Comparison of ENCODE assay signal across 1 cellular context in the genomic region with DNA sequence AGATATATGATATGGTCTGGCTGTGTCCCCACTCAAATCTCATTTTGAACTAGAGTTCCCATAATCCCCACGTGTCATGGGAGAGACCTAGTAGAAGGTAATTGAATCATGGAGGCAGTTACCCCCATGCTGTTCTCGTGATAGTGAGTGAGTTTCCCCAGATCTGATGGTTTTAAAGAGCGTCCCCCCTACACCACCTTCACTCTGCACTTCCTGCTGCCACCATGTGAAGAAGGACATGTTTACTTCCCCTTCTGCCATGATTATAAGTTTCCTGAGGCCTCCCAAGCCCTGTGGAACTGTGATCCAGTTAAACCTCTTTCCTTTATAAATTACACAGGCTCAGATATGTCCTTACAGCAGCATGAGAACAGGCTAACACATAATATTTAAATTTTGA.
TF ChIP-seq lines count a peak whose summit lies in the region.

No MANE protein-coding gene starts in this region.

TF ChIP-seq in K562, 482 proteins besides CTCF, POLR2A, EP300 and RAD21 (continued from another document and continues in another):
- peak; percentile 16; the same call in 1 of the 2 replicates for TF ChIP-seq EHMT2 (IDR thresholded peaks at IDR 0.05)
- TF ChIP-seq KLF6 (CRISPR knock-in tag; IDR thresholded peaks at IDR 0.05; ENCODE audit: borderline replicate concordance): no peak
- TF ChIP-seq SPI1 (IDR thresholded peaks at IDR 0.05; ENCODE audit: borderline replicate concordance, low read depth, low read length): peak; percentile 44; the same call in 1 of the 2 replicates
- TF ChIP-seq HDGF (IDR thresholded peaks at IDR 0.05): no peak
- TF ChIP-seq HIVEP1 (CRISPR knock-in tag; IDR thresholded peaks at IDR 0.05): no peak
- TF ChIP-seq ZNF586 (CRISPR knock-in tag; conservative IDR thresholded peaks at IDR 0.05): no peak
- no peak for TF ChIP-seq ZNF282 (CRISPR knock-in tag; IDR thresholded peaks at IDR 0.05)
- TF ChIP-seq GATAD2B (IDR thresholded peaks at IDR 0.05; ENCODE audit: borderline replicate concordance): no peak
- no peak for TF ChIP-seq ZKSCAN3 (CRISPR knock-in tag; IDR thresholded peaks at IDR 0.05)
- TF ChIP-seq, protein P1, sequence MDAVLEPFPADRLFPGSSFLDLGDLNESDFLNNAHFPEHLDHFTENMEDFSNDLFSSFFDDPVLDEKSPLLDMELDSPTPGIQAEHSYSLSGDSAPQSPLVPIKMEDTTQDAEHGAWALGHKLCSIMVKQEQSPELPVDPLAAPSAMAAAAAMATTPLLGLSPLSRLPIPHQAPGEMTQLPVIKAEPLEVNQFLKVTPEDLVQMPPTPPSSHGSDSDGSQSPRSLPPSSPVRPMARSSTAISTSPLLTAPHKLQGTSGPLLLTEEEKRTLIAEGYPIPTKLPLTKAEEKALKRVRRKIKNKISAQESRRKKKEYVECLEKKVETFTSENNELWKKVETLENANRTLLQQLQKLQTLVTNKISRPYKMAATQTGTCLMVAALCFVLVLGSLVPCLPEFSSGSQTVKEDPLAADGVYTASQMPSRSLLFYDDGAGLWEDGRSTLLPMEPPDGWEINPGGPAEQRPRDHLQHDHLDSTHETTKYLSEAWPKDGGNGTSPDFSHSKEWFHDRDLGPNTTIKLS (IDR thresholded peaks at IDR 0.05; ENCODE audit: borderline replicate concordance, low read depth): no peak
- no peak for TF ChIP-seq CBX5 (IDR thresholded peaks at IDR 0.05; ENCODE audit: borderline replicate concordance, low read depth)
- no peak for TF ChIP-seq ZNF174 (CRISPR knock-in tag; IDR thresholded peaks at IDR 0.05)
- TF ChIP-seq NEUROD1 (IDR thresholded peaks at IDR 0.05; ENCODE audit: borderline replicate concordance, low read depth, low read length, partially characterized antibody): no peak
- no peak for TF ChIP-seq CBX3 (IDR thresholded peaks at IDR 0.05; ENCODE audit: borderline replicate concordance in 1 of 2, low read length in 2 of 2)
- TF ChIP-seq ZNF445 (CRISPR knock-in tag; IDR thresholded peaks at IDR 0.05; ENCODE audit: low read depth): no peak
- TF ChIP-seq, protein P2, sequence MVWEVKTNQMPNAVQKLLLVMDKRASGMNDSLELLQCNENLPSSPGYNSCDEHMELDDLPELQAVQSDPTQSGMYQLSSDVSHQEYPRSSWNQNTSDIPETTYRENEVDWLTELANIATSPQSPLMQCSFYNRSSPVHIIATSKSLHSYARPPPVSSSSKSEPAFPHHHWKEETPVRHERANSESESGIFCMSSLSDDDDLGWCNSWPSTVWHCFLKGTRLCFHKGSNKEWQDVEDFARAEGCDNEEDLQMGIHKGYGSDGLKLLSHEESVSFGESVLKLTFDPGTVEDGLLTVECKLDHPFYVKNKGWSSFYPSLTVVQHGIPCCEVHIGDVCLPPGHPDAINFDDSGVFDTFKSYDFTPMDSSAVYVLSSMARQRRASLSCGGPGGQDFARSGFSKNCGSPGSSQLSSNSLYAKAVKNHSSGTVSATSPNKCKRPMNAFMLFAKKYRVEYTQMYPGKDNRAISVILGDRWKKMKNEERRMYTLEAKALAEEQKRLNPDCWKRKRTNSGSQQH (CRISPR knock-in tag; IDR thresholded peaks at IDR 0.05): no peak
- TF ChIP-seq, protein P3, sequence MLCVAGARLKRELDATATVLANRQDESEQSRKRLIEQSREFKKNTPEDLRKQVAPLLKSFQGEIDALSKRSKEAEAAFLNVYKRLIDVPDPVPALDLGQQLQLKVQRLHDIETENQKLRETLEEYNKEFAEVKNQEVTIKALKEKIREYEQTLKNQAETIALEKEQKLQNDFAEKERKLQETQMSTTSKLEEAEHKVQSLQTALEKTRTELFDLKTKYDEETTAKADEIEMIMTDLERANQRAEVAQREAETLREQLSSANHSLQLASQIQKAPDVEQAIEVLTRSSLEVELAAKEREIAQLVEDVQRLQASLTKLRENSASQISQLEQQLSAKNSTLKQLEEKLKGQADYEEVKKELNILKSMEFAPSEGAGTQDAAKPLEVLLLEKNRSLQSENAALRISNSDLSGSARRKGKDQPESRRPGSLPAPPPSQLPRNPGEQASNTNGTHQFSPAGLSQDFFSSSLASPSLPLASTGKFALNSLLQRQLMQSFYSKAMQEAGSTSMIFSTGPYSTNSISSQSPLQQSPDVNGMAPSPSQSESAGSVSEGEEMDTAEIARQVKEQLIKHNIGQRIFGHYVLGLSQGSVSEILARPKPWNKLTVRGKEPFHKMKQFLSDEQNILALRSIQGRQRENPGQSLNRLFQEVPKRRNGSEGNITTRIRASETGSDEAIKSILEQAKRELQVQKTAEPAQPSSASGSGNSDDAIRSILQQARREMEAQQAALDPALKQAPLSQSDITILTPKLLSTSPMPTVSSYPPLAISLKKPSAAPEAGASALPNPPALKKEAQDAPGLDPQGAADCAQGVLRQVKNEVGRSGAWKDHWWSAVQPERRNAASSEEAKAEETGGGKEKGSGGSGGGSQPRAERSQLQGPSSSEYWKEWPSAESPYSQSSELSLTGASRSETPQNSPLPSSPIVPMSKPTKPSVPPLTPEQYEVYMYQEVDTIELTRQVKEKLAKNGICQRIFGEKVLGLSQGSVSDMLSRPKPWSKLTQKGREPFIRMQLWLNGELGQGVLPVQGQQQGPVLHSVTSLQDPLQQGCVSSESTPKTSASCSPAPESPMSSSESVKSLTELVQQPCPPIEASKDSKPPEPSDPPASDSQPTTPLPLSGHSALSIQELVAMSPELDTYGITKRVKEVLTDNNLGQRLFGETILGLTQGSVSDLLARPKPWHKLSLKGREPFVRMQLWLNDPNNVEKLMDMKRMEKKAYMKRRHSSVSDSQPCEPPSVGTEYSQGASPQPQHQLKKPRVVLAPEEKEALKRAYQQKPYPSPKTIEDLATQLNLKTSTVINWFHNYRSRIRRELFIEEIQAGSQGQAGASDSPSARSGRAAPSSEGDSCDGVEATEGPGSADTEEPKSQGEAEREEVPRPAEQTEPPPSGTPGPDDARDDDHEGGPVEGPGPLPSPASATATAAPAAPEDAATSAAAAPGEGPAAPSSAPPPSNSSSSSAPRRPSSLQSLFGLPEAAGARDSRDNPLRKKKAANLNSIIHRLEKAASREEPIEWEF (CRISPR knock-in tag; IDR thresholded peaks at IDR 0.05): no peak
- no peak for TF ChIP-seq NCOA6 (IDR thresholded peaks at IDR 0.05)
- TF ChIP-seq FOXK2 (conservative IDR thresholded peaks at IDR 0.05 in 1 of 2, IDR thresholded peaks at IDR 0.05 in 1 of 2; ENCODE audit: low read depth in 2 of 2): peak; percentile 76 to 80; a peak in 3 of 4 replicates
- TF ChIP-seq, protein P4, sequence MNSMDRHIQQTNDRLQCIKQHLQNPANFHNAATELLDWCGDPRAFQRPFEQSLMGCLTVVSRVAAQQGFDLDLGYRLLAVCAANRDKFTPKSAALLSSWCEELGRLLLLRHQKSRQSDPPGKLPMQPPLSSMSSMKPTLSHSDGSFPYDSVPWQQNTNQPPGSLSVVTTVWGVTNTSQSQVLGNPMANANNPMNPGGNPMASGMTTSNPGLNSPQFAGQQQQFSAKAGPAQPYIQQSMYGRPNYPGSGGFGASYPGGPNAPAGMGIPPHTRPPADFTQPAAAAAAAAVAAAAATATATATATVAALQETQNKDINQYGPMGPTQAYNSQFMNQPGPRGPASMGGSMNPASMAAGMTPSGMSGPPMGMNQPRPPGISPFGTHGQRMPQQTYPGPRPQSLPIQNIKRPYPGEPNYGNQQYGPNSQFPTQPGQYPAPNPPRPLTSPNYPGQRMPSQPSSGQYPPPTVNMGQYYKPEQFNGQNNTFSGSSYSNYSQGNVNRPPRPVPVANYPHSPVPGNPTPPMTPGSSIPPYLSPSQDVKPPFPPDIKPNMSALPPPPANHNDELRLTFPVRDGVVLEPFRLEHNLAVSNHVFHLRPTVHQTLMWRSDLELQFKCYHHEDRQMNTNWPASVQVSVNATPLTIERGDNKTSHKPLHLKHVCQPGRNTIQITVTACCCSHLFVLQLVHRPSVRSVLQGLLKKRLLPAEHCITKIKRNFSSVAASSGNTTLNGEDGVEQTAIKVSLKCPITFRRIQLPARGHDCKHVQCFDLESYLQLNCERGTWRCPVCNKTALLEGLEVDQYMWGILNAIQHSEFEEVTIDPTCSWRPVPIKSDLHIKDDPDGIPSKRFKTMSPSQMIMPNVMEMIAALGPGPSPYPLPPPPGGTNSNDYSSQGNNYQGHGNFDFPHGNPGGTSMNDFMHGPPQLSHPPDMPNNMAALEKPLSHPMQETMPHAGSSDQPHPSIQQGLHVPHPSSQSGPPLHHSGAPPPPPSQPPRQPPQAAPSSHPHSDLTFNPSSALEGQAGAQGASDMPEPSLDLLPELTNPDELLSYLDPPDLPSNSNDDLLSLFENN (IDR thresholded peaks at IDR 0.05; ENCODE audit: low read depth in 2 of 2, low read length in 2 of 2): no peak
- TF ChIP-seq U2AF2 (optimal IDR thresholded peaks at IDR 0.05; ENCODE audit: low read depth, low read length): no peak
- 0 out of 2 replicates have a peak, but pooled peaks have one; percentile 39 for TF ChIP-seq KAT7 (CRISPR knock-in tag; IDR thresholded peaks at IDR 0.05; ENCODE audit: borderline replicate concordance)
- no peak for TF ChIP-seq ZFP1 (CRISPR knock-in tag; IDR thresholded peaks at IDR 0.05)
- TF ChIP-seq, protein P5, sequence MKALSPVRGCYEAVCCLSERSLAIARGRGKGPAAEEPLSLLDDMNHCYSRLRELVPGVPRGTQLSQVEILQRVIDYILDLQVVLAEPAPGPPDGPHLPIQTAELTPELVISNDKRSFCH (CRISPR knock-in tag; IDR thresholded peaks at IDR 0.05): no peak
- TF ChIP-seq, protein P5 (tag; IDR thresholded peaks at IDR 0.05): 0 out of 2 replicates have a peak, but pooled peaks have one; percentile 32
- TF ChIP-seq ZBTB8A (IDR thresholded peaks at IDR 0.05; ENCODE audit: partially characterized antibody): no peak
- TF ChIP-seq ZNF311 (CRISPR knock-in tag; IDR thresholded peaks at IDR 0.05): 0 out of 2 replicates have a peak, but pooled peaks have one; percentile 65
- TF ChIP-seq, protein P6, sequence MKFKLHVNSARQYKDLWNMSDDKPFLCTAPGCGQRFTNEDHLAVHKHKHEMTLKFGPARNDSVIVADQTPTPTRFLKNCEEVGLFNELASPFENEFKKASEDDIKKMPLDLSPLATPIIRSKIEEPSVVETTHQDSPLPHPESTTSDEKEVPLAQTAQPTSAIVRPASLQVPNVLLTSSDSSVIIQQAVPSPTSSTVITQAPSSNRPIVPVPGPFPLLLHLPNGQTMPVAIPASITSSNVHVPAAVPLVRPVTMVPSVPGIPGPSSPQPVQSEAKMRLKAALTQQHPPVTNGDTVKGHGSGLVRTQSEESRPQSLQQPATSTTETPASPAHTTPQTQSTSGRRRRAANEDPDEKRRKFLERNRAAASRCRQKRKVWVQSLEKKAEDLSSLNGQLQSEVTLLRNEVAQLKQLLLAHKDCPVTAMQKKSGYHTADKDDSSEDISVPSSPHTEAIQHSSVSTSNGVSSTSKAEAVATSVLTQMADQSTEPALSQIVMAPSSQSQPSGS (CRISPR knock-in tag; IDR thresholded peaks at IDR 0.05): no peak
- TF ChIP-seq NBN (IDR thresholded peaks at IDR 0.05; ENCODE audit: low read depth): no peak
- no peak for TF ChIP-seq CBFA2T3 (IDR thresholded peaks at IDR 0.05)
- no peak for TF ChIP-seq DNMT1 (IDR thresholded peaks at IDR 0.05)
